Comparison of ENCODE assay signal across 20 cellular contexts in the genomic region with DNA sequence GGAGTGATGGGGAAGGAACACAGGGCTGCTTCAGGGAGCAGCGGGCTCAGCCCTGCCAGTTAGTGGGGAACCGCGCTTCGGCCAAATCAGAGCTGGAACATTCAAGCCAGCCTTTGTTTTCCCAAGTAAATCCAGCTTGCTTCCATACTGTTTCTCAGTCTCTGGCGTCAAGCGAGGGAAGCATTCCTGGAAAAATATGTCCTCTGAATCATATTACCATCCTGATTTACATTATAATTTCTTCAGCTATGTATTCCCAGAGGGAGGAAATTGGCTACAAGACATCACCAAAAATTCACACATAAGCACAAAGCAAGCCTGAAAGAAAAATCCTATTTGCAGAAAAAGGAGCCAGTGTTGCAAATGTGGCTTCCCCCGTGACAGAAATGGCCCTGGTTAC.
DNase-seq lines count a peak whose midpoint lies in the region; ATAC-seq and TF ChIP-seq lines count a peak whose summit lies in the region.
"Had no signal": no experiment of that assay in that cellular context is flagged by ENCODE, and none has a peak within 500 bp of the region (broad histone marks: within the 10 kb centered on the region; RNA-seq: fewer than 3 reads in every experiment).

No MANE protein-coding gene starts in this region.

- WGBS in GM23248 (ENCODE audit: low coverage in 1 of 2, low lambda C conversion rate in 2 of 2, missing lambda C conversion rate in 2 of 2), 2 experiments = 22 to 25% methylated on average over 7 of the region's 7 CpGs

- ATAC-seq in activated naive CD8-positive, alpha-beta T cell treated with anti-CD3 and anti-CD28 coated beads, Interleukin-2, amount 50 U/mL, for 24 hours = no peak

- intact Hi-C loops in CD4-positive, alpha-beta memory T cell (cut with micrococcal nuclease) = no loop called here

- DNase-seq in GM23248 = peak; percentile 15
- DNase-seq in chondrocyte (ENCODE audit: low spot score) = no peak
- DNase-seq in inferior parietal cortex (ENCODE audit: extremely low spot score) = peak; percentile 17
- DNase-seq in stromal cell of bone marrow (ENCODE audit: low read depth) = peak; percentile 64
- DNase-seq in activated naive CD8-positive, alpha-beta T cell treated with anti-CD3 and anti-CD28 coated beads, Interleukin-2, amount 50 U/mL, for 24 hours = no peak
- no peak for DNase-seq in NCI-H2081 (lab: John Stamatoyannopoulos, UW)
- no peak for DNase-seq in CD4-positive, alpha-beta memory T cell
- DNase-seq: COR-L47, DMS153, H9, IMR-90, Karpas-422, MG63, NCI-H1092, NCI-H1694, NCI-H2107, NCI-H226, NCI-H69, SHP77 treated with DMSO at 0.1 percent for 48 hours had no signal

- H3K9me3 ChIP-seq in GM23248 (ENCODE audit: low read depth) = no peaks in the 10 kb centered on the region
- no peaks in the 10 kb centered on the region for H3K9me3 ChIP-seq in CD4-positive, alpha-beta memory T cell (ENCODE audit: control insufficient read depth in 1 of 2, low read length in 2 of 2)
- H3K9me3 ChIP-seq: MG63 had no signal

- H3K4me1 Mint-ChIP-seq in chondrocyte (ENCODE audit: low read depth) = peaks cover 22% of the 10 kb centered on the region
- H3K4me1 Mint-ChIP-seq in activated naive CD8-positive, alpha-beta T cell treated with anti-CD3 and anti-CD28 coated beads, Interleukin-2, amount 50 U/mL, for 24 hours = no peaks in the 10 kb centered on the region
- H3K4me1 Mint-ChIP-seq in CD4-positive, alpha-beta memory T cell = no peaks in the 10 kb centered on the region

- no peaks in the 10 kb centered on the region for H3K36me3 ChIP-seq in GM23248 (ENCODE audit: low read depth)
- H3K36me3 ChIP-seq in CD4-positive, alpha-beta memory T cell (ENCODE audit: insufficient read depth, low read length) = no peaks in the 10 kb centered on the region
- H3K36me3 ChIP-seq: MG63 had no signal

- H3K9ac ChIP-seq in GM23248 = no peak overlapping the region

- peaks cover 6% of the 10 kb centered on the region for H3K36me3 Mint-ChIP-seq in chondrocyte (ENCODE audit: low read depth)
- H3K36me3 Mint-ChIP-seq in activated naive CD8-positive, alpha-beta T cell treated with anti-CD3 and anti-CD28 coated beads, Interleukin-2, amount 50 U/mL, for 24 hours (ENCODE audit: low read depth) = no peaks in the 10 kb centered on the region
- no peaks in the 10 kb centered on the region for H3K36me3 Mint-ChIP-seq in CD4-positive, alpha-beta memory T cell
- H3K36me3 Mint-ChIP-seq: CD14-positive monocyte had no signal

- no peak overlapping the region for H3K4me3 Mint-ChIP-seq in chondrocyte (ENCODE audit: unreplicated experiment)
- H3K4me3 Mint-ChIP-seq in activated naive CD8-positive, alpha-beta T cell treated with anti-CD3 and anti-CD28 coated beads, Interleukin-2, amount 50 U/mL, for 24 hours = no peak overlapping the region
- no peak overlapping the region for H3K4me3 Mint-ChIP-seq in CD4-positive, alpha-beta memory T cell
- H3K4me3 Mint-ChIP-seq: CD14-positive monocyte, H9 had no signal

- peaks cover 11% of the 10 kb centered on the region for H3K9me3 Mint-ChIP-seq in chondrocyte (ENCODE audit: low read depth)
- no peaks in the 10 kb centered on the region for H3K9me3 Mint-ChIP-seq in activated naive CD8-positive, alpha-beta T cell treated with anti-CD3 and anti-CD28 coated beads, Interleukin-2, amount 50 U/mL, for 24 hours
- peaks cover 0 to 3% (median 0%) of the 10 kb centered on the region in 8 donors for H3K9me3 Mint-ChIP-seq in CD4-positive, alpha-beta memory T cell

- no peaks in the 10 kb centered on the region for H3K4me1 ChIP-seq in GM23248 (ENCODE audit: insufficient read depth)
- no peaks in the 10 kb centered on the region for H3K4me1 ChIP-seq in CD4-positive, alpha-beta memory T cell (ENCODE audit: insufficient read depth, low read length)

- TF ChIP-seq CTCF in chondrocyte (IDR thresholded peaks at IDR 0.05) = no peak

- no peaks in the 10 kb centered on the region for H3F3A ChIP-seq in GM23248 (ENCODE audit: insufficient read depth)

- in situ Hi-C loops in GM23248 (cut with MboI) = no loop called here

- no peak overlapping the region for H3K27ac ChIP-seq in GM23248
- no peak overlapping the region for H3K27ac ChIP-seq in CD4-positive, alpha-beta memory T cell (ENCODE audit: low read depth, low read length)

- POLR2A ChIA-PET in CD4-positive, alpha-beta memory T cell (lab: Charles Lee; ENCODE audit: partially characterized antibody) = no interaction called here

- no peak overlapping the region for H3K4me3 ChIP-seq in GM23248
- no peak overlapping the region for H3K4me3 ChIP-seq in CD4-positive, alpha-beta memory T cell (ENCODE audit: low read length in 2 of 2)
- H3K4me3 ChIP-seq: MG63 had no signal

- no peaks in the 10 kb centered on the region for H4K20me1 ChIP-seq in GM23248 (ENCODE audit: insufficient read depth)

- H3K27me3 ChIP-seq in GM23248 (replicated peaks; ENCODE audit: insufficient read depth) = peaks cover 18% of the 10 kb centered on the region; the same call in 1 of the 2 replicates
- H3K27me3 ChIP-seq in CD4-positive, alpha-beta memory T cell (ENCODE audit: insufficient read depth, low read length) = no peaks in the 10 kb centered on the region
- H3K27me3 ChIP-seq: MG63 had no signal

- peak overlapping the region; percentile 3 for H3K4me2 ChIP-seq in GM23248 (ENCODE audit: unreplicated experiment)

- H2AFZ ChIP-seq in GM23248 = no peak overlapping the region

- CTCF ChIA-PET in CD4-positive, alpha-beta memory T cell (lab: Charles Lee; ENCODE audit: partially characterized antibody) = no interaction called here

- no peaks in the 10 kb centered on the region for H3K9me2 ChIP-seq in GM23248 (ENCODE audit: insufficient read depth)

- H3K27ac Mint-ChIP-seq in chondrocyte (ENCODE audit: unreplicated experiment) = peak overlapping the region; percentile 91
- H3K27ac Mint-ChIP-seq in activated naive CD8-positive, alpha-beta T cell treated with anti-CD3 and anti-CD28 coated beads, Interleukin-2, amount 50 U/mL, for 24 hours = no peak overlapping the region
- H3K27ac Mint-ChIP-seq in CD4-positive, alpha-beta memory T cell = no peak overlapping the region
- H3K27ac Mint-ChIP-seq: CD14-positive monocyte had no signal

- no peaks in the 10 kb centered on the region for H3K27me3 Mint-ChIP-seq in chondrocyte (ENCODE audit: low read depth)
- peaks cover 7% of the 10 kb centered on the region for H3K27me3 Mint-ChIP-seq in activated naive CD8-positive, alpha-beta T cell treated with anti-CD3 and anti-CD28 coated beads, Interleukin-2, amount 50 U/mL, for 24 hours
- H3K27me3 Mint-ChIP-seq in CD4-positive, alpha-beta memory T cell = peaks cover 4 to 16% of the 10 kb centered on the region in 2 donors

- H3K79me2 ChIP-seq in GM23248 (ENCODE audit: insufficient read depth) = no peaks in the 10 kb centered on the region

Comparison
In these comparisons a context has a peak if more than half of its experiments do, and no peak if none do; other contexts are left out.
1. DNase-seq: peak in GM23248 (single experiment), inferior parietal cortex (single experiment) and stromal cell of bone marrow (single experiment); none in chondrocyte (single experiment), activated naive CD8-positive, alpha-beta T cell treated with anti-CD3 and anti-CD28 coated beads, Interleukin-2, amount 50 U/mL, for 24 hours (single experiment), NCI-H2081 (0 of 2) and CD4-positive, alpha-beta memory T cell (0 of 5).